In genomic region chr11:14455648-14456430, GRCh38 we compare ENCODE assay signal across 15 cellular contexts. TPM values are rescaled to one million over a fixed set of nuclear protein-coding genes. Genes with fewer than 3 reads are reported as not detected.
DNase-seq lines count a peak whose midpoint lies in the region; ATAC-seq and TF ChIP-seq lines count a peak whose summit lies in the region.
"Had no signal": no experiment of that assay in that cellular context is flagged by ENCODE, and none has a peak within 500 bp of the region (broad histone marks: within the 10 kb centered on the region; RNA-seq: fewer than 3 reads in every experiment).

No MANE protein-coding gene starts in this region.

- H3K36me3 ChIP-seq in Karpas-422 (ENCODE audit: insufficient read depth, low read length) (peaks cover 23% of the 10 kb centered on the region; the same call in 1 of the 2 replicates), endodermal cell (ENCODE audit: control insufficient read depth, insufficient read depth, low read length) (peaks cover 55% of the 10 kb centered on the region), MG63 (peaks cover 53% of the 10 kb centered on the region)
- peaks cover 10 to 44% (median 13%) of the 10 kb centered on the region in 3 experiments for H3K36me3 ChIP-seq in naive thymus-derived CD4-positive, alpha-beta T cell (ENCODE audit: control insufficient read depth in 2 of 3, insufficient read depth in 3 of 3, low read length in 3 of 3)
- H3K36me3 ChIP-seq: ovary had no signal

- no peak for ATAC-seq in naive thymus-derived CD4-positive, alpha-beta T cell

- H3K27ac ChIP-seq in Karpas-422 (ENCODE audit: low read length) = no peak overlapping the region
- H3K27ac ChIP-seq in endodermal cell (ENCODE audit: low read depth, low read length) = no peak overlapping the region
- H3K27ac ChIP-seq in naive thymus-derived CD4-positive, alpha-beta T cell (ENCODE audit: low read depth, low read length) = no peak overlapping the region
- H3K27ac ChIP-seq: BLaER1, ovary, suprapubic skin had no signal

- H3K9me2 ChIP-seq in Karpas-422 (replicated peaks; ENCODE audit: insufficient read depth, low read length) = no peaks in the 10 kb centered on the region

- no peak for TF ChIP-seq CTCF in endodermal cell (conservative IDR thresholded peaks at IDR 0.05)

- peaks cover 47% of the 10 kb centered on the region for H3K36me3 Mint-ChIP-seq in endodermal cell (ENCODE audit: low read depth)
- peaks cover 5 to 38% (median 18%) of the 10 kb centered on the region in 5 donors for H3K36me3 Mint-ChIP-seq in naive thymus-derived CD4-positive, alpha-beta T cell

- no peaks in the 10 kb centered on the region for H3K27me3 ChIP-seq in Karpas-422 (ENCODE audit: low read length)
- no peaks in the 10 kb centered on the region for H3K27me3 ChIP-seq in endodermal cell (ENCODE audit: control insufficient read depth, insufficient read depth, low read length, poor library complexity, severe bottlenecking)
- no peaks in the 10 kb centered on the region for H3K27me3 ChIP-seq in naive thymus-derived CD4-positive, alpha-beta T cell (ENCODE audit: control insufficient read depth in 2 of 2, insufficient read depth in 2 of 2, low read length in 2 of 2)
- no peaks in the 10 kb centered on the region for H3K27me3 ChIP-seq in MG63
- H3K27me3 ChIP-seq: adrenal gland, BLaER1, dorsolateral prefrontal cortex, ovary, Peyer's patch, suprapubic skin had no signal

- H3K4me1 Mint-ChIP-seq in endodermal cell = no peaks in the 10 kb centered on the region
- peaks cover 0 to 10% (median 0%) of the 10 kb centered on the region in 7 donors for H3K4me1 Mint-ChIP-seq in naive thymus-derived CD4-positive, alpha-beta T cell

- H3K4me1 ChIP-seq in Karpas-422 (ENCODE audit: low read length) (no peaks in the 10 kb centered on the region), endodermal cell (ENCODE audit: control insufficient read depth, insufficient read depth, low read length) (no peaks in the 10 kb centered on the region)
- peaks cover 0 to 3% of the 10 kb centered on the region in 2 donors for H3K4me1 ChIP-seq in naive thymus-derived CD4-positive, alpha-beta T cell (ENCODE audit: control insufficient read depth in 2 of 2, insufficient read depth in 2 of 2, low read length in 2 of 2)
- H3K4me1 ChIP-seq: adrenal gland, Peyer's patch, suprapubic skin had no signal

- CTCF ChIA-PET in naive thymus-derived CD4-positive, alpha-beta T cell (lab: Charles Lee) = interaction anchor here (0.6 to 4.1 kb wide), 34 partner anchors 10 to 1791 kb away, joined by 3 to 52 read pairs (median 4); no protein-coding TSS in a partner anchor

- POLR2A ChIA-PET in naive thymus-derived CD4-positive, alpha-beta T cell (lab: Charles Lee) = interaction anchor here (0.6 to 0.8 kb wide), 2 partner anchors 436 to 513 kb away, joined by 4 read pairs; partner anchors contain the start of gene CYP2R1

- peak overlapping the region; percentile 79 for H3K27ac Mint-ChIP-seq in endodermal cell
- H3K27ac Mint-ChIP-seq in naive thymus-derived CD4-positive, alpha-beta T cell = peak overlapping the region in 6 of 9 donors; percentile 1 to 82 (median 26)

- H2AFZ ChIP-seq in Karpas-422 (ENCODE audit: low read length) = no peak overlapping the region

- H3K27me3 Mint-ChIP-seq in endodermal cell (ENCODE audit: insufficient read depth) = no peaks in the 10 kb centered on the region
- H3K27me3 Mint-ChIP-seq in naive thymus-derived CD4-positive, alpha-beta T cell = no peaks in the 10 kb centered on the region

- H3K4me3 ChIP-seq in Karpas-422 (ENCODE audit: low read length) = no peak overlapping the region
- no peak overlapping the region for H3K4me3 ChIP-seq in endodermal cell (ENCODE audit: low read length)
- H3K4me3 ChIP-seq in naive thymus-derived CD4-positive, alpha-beta T cell (ENCODE audit: low read length) = no peak overlapping the region
- H3K4me3 ChIP-seq in MG63 = no peak overlapping the region
- H3K4me3 ChIP-seq: adrenal gland, BLaER1, dorsolateral prefrontal cortex, ovary, Peyer's patch, suprapubic skin had no signal

- no peaks in the 10 kb centered on the region for H3K79me2 ChIP-seq in Karpas-422 (ENCODE audit: low read length)

- H4K20me1 ChIP-seq in Karpas-422 (ENCODE audit: insufficient read depth, low read depth, low read length) = no peaks in the 10 kb centered on the region
- H4K20me1 ChIP-seq: BLaER1 had no signal

- H3K9ac ChIP-seq in Karpas-422 (ENCODE audit: low read length) = no peak overlapping the region
- no peak overlapping the region for H3K9ac ChIP-seq in endodermal cell (ENCODE audit: extremely low read depth, low read length, poor library complexity, severe bottlenecking)
- H3K9ac ChIP-seq: BLaER1 had no signal

- DNase-seq in DMS114 treated with DMSO at 0.1 percent for 48 hours (lab: John Stamatoyannopoulos, UW; ENCODE audit: unreplicated experiment) (peak; percentile 16), Karpas-422 (peak; percentile 30), endodermal cell (no peak), NCI-H187 treated with DMSO at 0.1 percent for 48 hours (lab: John Stamatoyannopoulos, UW) (no peak), NCI-H1092 (lab: John Stamatoyannopoulos, UW) (no peak), MG63 (no peak), ureter (ENCODE audit: low spot score) (no peak)
- DNase-seq in naive thymus-derived CD4-positive, alpha-beta T cell = no peak
- DNase-seq: adrenal gland, dorsolateral prefrontal cortex, NCI-H2029 treated with DMSO at 0.1 percent for 48 hours, ovary, Peyer's patch had no signal

- intact Hi-C loops in naive thymus-derived CD4-positive, alpha-beta T cell (cut with micrococcal nuclease) = loop anchor here (1.0 to 10.0 kb wide), 8 partner anchors 99 to 684 kb away; partner anchors contain the start of gene RRAS2 (in 2 of the 2)

- H3K9me3 ChIP-seq in Karpas-422 (ENCODE audit: low read length) (no peaks in the 10 kb centered on the region), endodermal cell (ENCODE audit: control insufficient read depth, low read length) (no peaks in the 10 kb centered on the region), MG63 (no peaks in the 10 kb centered on the region)
- no peaks in the 10 kb centered on the region for H3K9me3 ChIP-seq in naive thymus-derived CD4-positive, alpha-beta T cell (ENCODE audit: control insufficient read depth in 2 of 3, low read length in 3 of 3)
- H3K9me3 ChIP-seq: adrenal gland, BLaER1, ovary, Peyer's patch, suprapubic skin had no signal

- no peaks in the 10 kb centered on the region for H3K9me3 Mint-ChIP-seq in endodermal cell
- no peaks in the 10 kb centered on the region for H3K9me3 Mint-ChIP-seq in naive thymus-derived CD4-positive, alpha-beta T cell

- H3K4me2 ChIP-seq in Karpas-422 (ENCODE audit: low read depth, low read length, poor library complexity, severe bottlenecking) = no peak overlapping the region
- H3K4me2 ChIP-seq: BLaER1 had no signal

- 91 to 100% methylated on average over 2 to 3 of the region's 3 CpGs for WGBS in endodermal cell (ENCODE audit: insufficient coverage in 1 of 2, insufficient read length in 1 of 2), 2 experiments

- H3K4me3 Mint-ChIP-seq in endodermal cell = no peak overlapping the region
- no peak overlapping the region for H3K4me3 Mint-ChIP-seq in naive thymus-derived CD4-positive, alpha-beta T cell

RNA-seq across cellular contexts. Expression of gene COPB1, which starts 43.8 kb away (rescaled TPM):
- 68.2 and 120 TPM in 2 replicates for total RNA-seq in Karpas-422 (2014; rRNA removed; shearing (Covaris generic); ENCODE audit: low replicate concordance)
- total RNA-seq in endodermal cell (100 to 1,000 TPM in 1 of 2 donors, 10 to 100 TPM in 1; 91.3 to 116 TPM), ureter (87.2 TPM)
- polyA plus RNA-seq in endodermal cell (2013, experiment 1 of 2) = 122 TPM
- 115 TPM for polyA plus RNA-seq in endodermal cell (2013, experiment 2 of 2)
- 100 to 1,000 TPM in 1 of 5 experiments, 10 to 100 TPM in 4; 73.4 to 102 (median 75.9) TPM for total RNA-seq in naive thymus-derived CD4-positive, alpha-beta T cell
- polyA plus RNA-seq in naive thymus-derived CD4-positive, alpha-beta T cell = 10 to 100 TPM; 57.8 to 81.2 TPM
- 221 and 276 TPM in 2 replicates for total RNA-seq in MG63 (2014; rRNA removed; shearing (Covaris generic); ENCODE audit: low replicate concordance)

Comparison
In these comparisons a context has a peak if more than half of its experiments do, and no peak if none do; other contexts are left out.
1. DNase-seq: peak in DMS114 treated with DMSO at 0.1 percent for 48 hours (single experiment) and Karpas-422 (single experiment); none in endodermal cell (single experiment), naive thymus-derived CD4-positive, alpha-beta T cell (0 of 9), NCI-H187 treated with DMSO at 0.1 percent for 48 hours (single experiment), NCI-H1092 (single experiment), MG63 (single experiment) and ureter (single experiment).